In genomic region chr11:75374646-75375045, GRCh38 we compare ENCODE assay signal across 1 cellular context.
TF ChIP-seq lines count a peak whose summit lies in the region.

No MANE protein-coding gene starts in this region.

TF ChIP-seq in K562, 482 proteins besides CTCF, POLR2A, EP300 and RAD21:
- no peak for TF ChIP-seq BRCA1 (IDR thresholded peaks at IDR 0.05)
- no peak for TF ChIP-seq BRCA1 (CRISPR knock-in tag; IDR thresholded peaks at IDR 0.05)
- TF ChIP-seq STAT5A (IDR thresholded peaks at IDR 0.05; ENCODE audit: borderline replicate concordance, low read length), result no peak
